ENCODE assay signal across 13 cellular contexts in the genomic region with DNA sequence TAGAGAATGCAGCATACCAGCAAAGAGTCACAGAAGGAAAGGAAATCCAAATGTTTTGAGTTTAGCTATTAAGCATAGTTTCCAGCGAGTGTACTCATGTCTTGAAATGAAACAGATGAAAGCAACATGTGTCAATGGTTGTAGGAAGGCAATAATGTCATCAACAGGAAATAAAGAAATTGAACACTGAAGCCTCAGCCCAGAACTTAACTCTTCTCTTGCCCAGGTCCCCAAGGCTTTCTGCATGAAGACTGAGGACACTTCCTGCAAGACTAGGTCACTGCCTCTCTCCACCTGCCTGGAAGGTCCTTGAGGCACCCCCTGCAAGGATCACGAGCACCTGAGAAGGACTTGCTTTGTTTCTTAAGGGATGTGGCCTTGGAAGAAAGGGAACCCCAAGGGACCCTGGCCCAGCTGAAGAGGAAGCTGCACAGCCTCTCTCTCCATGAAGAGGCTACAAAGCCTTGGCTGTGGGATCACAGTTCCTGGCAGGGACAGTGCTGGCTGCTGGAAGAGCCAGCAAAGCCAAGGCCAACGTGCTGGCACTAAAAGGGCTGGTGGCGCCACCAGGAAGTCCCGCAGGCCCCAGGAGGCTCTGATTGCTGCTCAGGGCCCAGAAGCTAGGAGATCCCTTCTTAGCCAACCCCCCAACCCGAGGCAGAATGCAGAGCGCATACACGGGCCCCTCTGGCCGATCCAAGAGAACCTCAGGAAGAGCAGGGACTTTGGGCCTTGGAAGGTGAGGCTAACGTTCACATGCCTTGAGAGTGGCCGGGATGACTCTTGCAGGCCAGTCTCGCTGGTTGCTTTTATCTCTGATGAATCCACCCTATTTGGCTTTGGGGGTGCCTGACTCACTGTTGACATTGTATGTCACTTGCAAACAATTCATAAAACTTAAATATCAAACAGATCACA. TPM values are rescaled to one million over a fixed set of nuclear protein-coding genes. Genes with fewer than 3 reads are reported as not detected.
DNase-seq lines count a peak whose midpoint lies in the region; ATAC-seq and TF ChIP-seq lines count a peak whose summit lies in the region.
"Had no signal": no experiment of that assay in that cellular context is flagged by ENCODE, and none has a peak within 500 bp of the region (broad histone marks: within the 10 kb centered on the region; RNA-seq: fewer than 3 reads in every experiment).

No MANE protein-coding gene starts in this region.

- H3K4me1 ChIP-seq in right atrium auricular region, result peaks cover 0 to 29% of the 10 kb centered on the region in 2 donors

- intact Hi-C loops in Right ventricle myocardium superior (cut with DNase I), result no loop called here
- intact Hi-C loops in activated T-helper 2 cell treated with anti-CD3 and anti-CD28 coated beads, Interferon-gamma antibody, Interleukin-2, Interleukin-4, amounts not matched to agents 10 μg/mL and 5 μg/mL and 100 μg/mL, durations not matched to agents 14 hours and 24 hours and 36 hours (cut with micrococcal nuclease), result no loop called here
- intact Hi-C loops in left ventricle myocardium superior (cut with micrococcal nuclease), result no loop called here

- TF ChIP-seq CTCF in right atrium auricular region (IDR thresholded peaks at IDR 0.05), result no peak

- peaks cover 5% of the 10 kb centered on the region for H3K4me1 Mint-ChIP-seq in activated T-helper 2 cell treated with anti-CD3 and anti-CD28 coated beads, Interferon-gamma antibody, Interleukin-2, Interleukin-4, amounts not matched to agents 10 μg/mL and 5 μg/mL and 100 μg/mL, durations not matched to agents 14 hours and 24 hours and 36 hours (ENCODE audit: low read depth)
- peaks cover 8% of the 10 kb centered on the region for H3K4me1 Mint-ChIP-seq in stimulated activated memory B cell treated with anti-CD40 and anti-IgM and Interleukin-4, amounts not matched to agents 10 μg/mL and 1 μg/mL and 100 μg/mL, for 72 hours

- H3K4me3 Mint-ChIP-seq in activated T-helper 2 cell treated with anti-CD3 and anti-CD28 coated beads, Interferon-gamma antibody, Interleukin-2, Interleukin-4, amounts not matched to agents 10 μg/mL and 5 μg/mL and 100 μg/mL, durations not matched to agents 14 hours and 24 hours and 36 hours (ENCODE audit: low read depth), result no peak overlapping the region
- H3K4me3 Mint-ChIP-seq in stimulated activated memory B cell treated with anti-CD40 and anti-IgM and Interleukin-4, amounts not matched to agents 10 μg/mL and 1 μg/mL and 100 μg/mL, for 72 hours, result no peak overlapping the region

- H3K27ac ChIP-seq in right atrium auricular region, result peak overlapping the region in 1 of 2 donors; percentile 35
- H3K27ac ChIP-seq: C4-2B, ovary, tibial nerve had no signal

- no peaks in the 10 kb centered on the region for H3K27me3 ChIP-seq in right atrium auricular region
- H3K27me3 ChIP-seq: ovary, tibial nerve had no signal

- H3K9me3 Mint-ChIP-seq in activated T-helper 2 cell treated with anti-CD3 and anti-CD28 coated beads, Interferon-gamma antibody, Interleukin-2, Interleukin-4, amounts not matched to agents 10 μg/mL and 5 μg/mL and 100 μg/mL, durations not matched to agents 14 hours and 24 hours and 36 hours, result no peaks in the 10 kb centered on the region
- no peaks in the 10 kb centered on the region for H3K9me3 Mint-ChIP-seq in stimulated activated memory B cell treated with anti-CD40 and anti-IgM and Interleukin-4, amounts not matched to agents 10 μg/mL and 1 μg/mL and 100 μg/mL, for 72 hours

- no peak overlapping the region for H3K4me3 ChIP-seq in right atrium auricular region
- H3K4me3 ChIP-seq: ovary, tibial nerve had no signal

- DNase-seq in Right ventricle myocardium superior (peak; percentile 63), right atrium auricular region (ENCODE audit: low spot score) (no peak), left ventricle myocardium superior (peak; percentile 65), NCI-H345 (lab: John Stamatoyannopoulos, UW) (no peak), dedifferentiated amniotic fluid mesenchymal stem cell (ENCODE audit: extremely low spot score) (no peak)
- DNase-seq in activated T-helper 2 cell treated with anti-CD3 and anti-CD28 coated beads, Interferon-gamma antibody, Interleukin-2, Interleukin-4, amounts not matched to agents 10 μg/mL and 5 μg/mL and 100 μg/mL, durations not matched to agents 14 hours and 24 hours and 36 hours (ENCODE audit: low spot score), result no peak
- no peak for DNase-seq in effector CD4-positive, alpha-beta T cell
- DNase-seq: activated CD8-positive, alpha-beta memory T cell treated with anti-CD3 and anti-CD28 coated beads, Interleukin-2, amount 50 U/mL, for 48 hours; MM.1S had no signal

- peak overlapping the region; percentile 38 for H3K27ac Mint-ChIP-seq in activated T-helper 2 cell treated with anti-CD3 and anti-CD28 coated beads, Interferon-gamma antibody, Interleukin-2, Interleukin-4, amounts not matched to agents 10 μg/mL and 5 μg/mL and 100 μg/mL, durations not matched to agents 14 hours and 24 hours and 36 hours
- no peak overlapping the region for H3K27ac Mint-ChIP-seq in stimulated activated memory B cell treated with anti-CD40 and anti-IgM and Interleukin-4, amounts not matched to agents 10 μg/mL and 1 μg/mL and 100 μg/mL, for 72 hours

- peak; percentile 78 for ATAC-seq in Right ventricle myocardium superior (ENCODE audit: poor library complexity)
- ATAC-seq in left ventricle myocardium superior, result peak; percentile 71
- no peak for ATAC-seq in stimulated activated memory B cell treated with anti-CD40 and anti-IgM and Interleukin-4, amounts not matched to agents 10 μg/mL and 1 μg/mL and 100 μg/mL, for 72 hours

- no peaks in the 10 kb centered on the region for H3K36me3 Mint-ChIP-seq in activated T-helper 2 cell treated with anti-CD3 and anti-CD28 coated beads, Interferon-gamma antibody, Interleukin-2, Interleukin-4, amounts not matched to agents 10 μg/mL and 5 μg/mL and 100 μg/mL, durations not matched to agents 14 hours and 24 hours and 36 hours (ENCODE audit: low read depth)
- no peaks in the 10 kb centered on the region for H3K36me3 Mint-ChIP-seq in stimulated activated memory B cell treated with anti-CD40 and anti-IgM and Interleukin-4, amounts not matched to agents 10 μg/mL and 1 μg/mL and 100 μg/mL, for 72 hours

- no peaks in the 10 kb centered on the region for H3K27me3 Mint-ChIP-seq in activated T-helper 2 cell treated with anti-CD3 and anti-CD28 coated beads, Interferon-gamma antibody, Interleukin-2, Interleukin-4, amounts not matched to agents 10 μg/mL and 5 μg/mL and 100 μg/mL, durations not matched to agents 14 hours and 24 hours and 36 hours (ENCODE audit: low read depth)
- H3K27me3 Mint-ChIP-seq in stimulated activated memory B cell treated with anti-CD40 and anti-IgM and Interleukin-4, amounts not matched to agents 10 μg/mL and 1 μg/mL and 100 μg/mL, for 72 hours, result no peaks in the 10 kb centered on the region

- H3K9me3 ChIP-seq in right atrium auricular region, result no peaks in the 10 kb centered on the region
- H3K9me3 ChIP-seq: ovary, tibial nerve had no signal

- H3K36me3 ChIP-seq in right atrium auricular region, result no peaks in the 10 kb centered on the region
- H3K36me3 ChIP-seq: ovary, tibial nerve had no signal

RNA-seq across cellular contexts. Expression of a gene that starts 23.4 kb away (rescaled TPM):
- total RNA-seq in Right ventricle myocardium superior (20.7 TPM), right atrium auricular region (10 to 100 TPM in 1 of 2 donors, 1 to 10 TPM in 1; 8.7 to 29.8 TPM), left ventricle myocardium superior (17.2 TPM)
- total RNA-seq in activated T-helper 2 cell treated with anti-CD3 and anti-CD28 coated beads, Interferon-gamma antibody, Interleukin-2, Interleukin-4, amounts not matched to agents 10 μg/mL and 5 μg/mL and 100 μg/mL, durations not matched to agents 14 hours and 24 hours and 36 hours, result 6.8 and 7.4 TPM in 2 replicates

Comparison
In these comparisons a context has a peak if more than half of its experiments do, and no peak if none do; other contexts are left out.
1. DNase-seq: peak in Right ventricle myocardium superior (single experiment) and left ventricle myocardium superior (single experiment); none in right atrium auricular region (single experiment), activated T-helper 2 cell treated with anti-CD3 and anti-CD28 coated beads, Interferon-gamma antibody, Interleukin-2, Interleukin-4, amounts not matched to agents 10 μg/mL and 5 μg/mL and 100 μg/mL, durations not matched to agents 14 hours and 24 hours and 36 hours (single experiment), NCI-H345 (single experiment), effector CD4-positive, alpha-beta T cell (single experiment) and dedifferentiated amniotic fluid mesenchymal stem cell (single experiment).